In genomic region chr1:175600721-175601440, GRCh38 we compare ENCODE assay signal across 11 cellular contexts.
DNase-seq lines count a peak whose midpoint lies in the region; ATAC-seq and TF ChIP-seq lines count a peak whose summit lies in the region.
"Had no signal": no experiment of that assay in that cellular context is flagged by ENCODE, and none has a peak within 500 bp of the region (broad histone marks: within the 10 kb centered on the region; RNA-seq: fewer than 3 reads in every experiment).

No MANE protein-coding gene starts in this region.

- no peak overlapping the region for H3K27ac ChIP-seq in caudate nucleus (ENCODE audit: low read depth, low read length)
- H3K27ac ChIP-seq: C4-2B, thoracic aorta had no signal

- TF ChIP-seq CTCF in GM12864 (IDR thresholded peaks at IDR 0.05; ENCODE audit: low read depth, low read length, missing control alignments): no peak

- H3K4me3 ChIP-seq in GM12864 (ENCODE audit: low read depth, low read length): no peak overlapping the region
- H3K4me3 ChIP-seq: thoracic aorta had no signal

- no peaks in the 10 kb centered on the region for H3K9me3 Mint-ChIP-seq in activated naive CD4-positive, alpha-beta T cell treated with anti-CD3 and anti-CD28 coated beads for 36 hours

- H3K4me3 Mint-ChIP-seq in activated naive CD4-positive, alpha-beta T cell treated with anti-CD3 and anti-CD28 coated beads for 36 hours: no peak overlapping the region

- ATAC-seq in GM19467 (IDR thresholded peaks at IDR 0.05; ENCODE audit: unreplicated experiment) (peak; percentile 81), HG03097 (IDR thresholded peaks at IDR 0.05; ENCODE audit: low FRiP score, unreplicated experiment) (peak; percentile 81)

- intact Hi-C loops in activated naive CD4-positive, alpha-beta T cell treated with anti-CD3 and anti-CD28 coated beads for 36 hours (cut with micrococcal nuclease): no loop called here

- CTCF ChIA-PET in activated naive CD4-positive, alpha-beta T cell treated with anti-CD3 and anti-CD28 coated beads for 36 hours (lab: Charles Lee): interaction anchor here (0.6 kb wide), 1 partner anchor 20 kb away, joined by 3 read pairs; no protein-coding TSS in a partner anchor

- H3K27ac Mint-ChIP-seq in activated naive CD4-positive, alpha-beta T cell treated with anti-CD3 and anti-CD28 coated beads for 36 hours: no peak overlapping the region

- in situ Hi-C loops in ACHN (cut with HindIII; ENCODE audit: low pct_ligation_motif_present, low pct_unique_long_range_greater_than_20kb, low sequenced_read_pairs): no loop called here

- H3K27me3 Mint-ChIP-seq in activated naive CD4-positive, alpha-beta T cell treated with anti-CD3 and anti-CD28 coated beads for 36 hours (ENCODE audit: low read depth): peaks cover 26% of the 10 kb centered on the region

- DNase-seq in GM12864 (ENCODE audit: low read depth) (peak; percentile 55), OCI-M1 (lab: John Stamatoyannopoulos, UW) (peak; percentile 18), NCI-H446 treated with DMSO at 0.1 percent for 48 hours (lab: John Stamatoyannopoulos, UW) (no peak), caudate nucleus (lab: John Stamatoyannopoulos, UW) (no peak), ACHN (no peak)
- DNase-seq in activated naive CD4-positive, alpha-beta T cell treated with anti-CD3 and anti-CD28 coated beads for 36 hours: no peak
- DNase-seq: dorsolateral prefrontal cortex had no signal

- H3K4me1 Mint-ChIP-seq in activated naive CD4-positive, alpha-beta T cell treated with anti-CD3 and anti-CD28 coated beads for 36 hours (ENCODE audit: low read depth): no peaks in the 10 kb centered on the region

- no peaks in the 10 kb centered on the region for H3K36me3 Mint-ChIP-seq in activated naive CD4-positive, alpha-beta T cell treated with anti-CD3 and anti-CD28 coated beads for 36 hours (ENCODE audit: low read depth)

Comparison
In these comparisons a context has a peak if more than half of its experiments do, and no peak if none do; other contexts are left out.
1. DNase-seq: peak in GM12864 (single experiment) and OCI-M1 (single experiment); none in activated naive CD4-positive, alpha-beta T cell treated with anti-CD3 and anti-CD28 coated beads for 36 hours (single experiment), NCI-H446 treated with DMSO at 0.1 percent for 48 hours (single experiment), caudate nucleus (0 of 61) and ACHN (single experiment).